ENCODE assay signal across 30 cellular contexts in the genomic region with DNA sequence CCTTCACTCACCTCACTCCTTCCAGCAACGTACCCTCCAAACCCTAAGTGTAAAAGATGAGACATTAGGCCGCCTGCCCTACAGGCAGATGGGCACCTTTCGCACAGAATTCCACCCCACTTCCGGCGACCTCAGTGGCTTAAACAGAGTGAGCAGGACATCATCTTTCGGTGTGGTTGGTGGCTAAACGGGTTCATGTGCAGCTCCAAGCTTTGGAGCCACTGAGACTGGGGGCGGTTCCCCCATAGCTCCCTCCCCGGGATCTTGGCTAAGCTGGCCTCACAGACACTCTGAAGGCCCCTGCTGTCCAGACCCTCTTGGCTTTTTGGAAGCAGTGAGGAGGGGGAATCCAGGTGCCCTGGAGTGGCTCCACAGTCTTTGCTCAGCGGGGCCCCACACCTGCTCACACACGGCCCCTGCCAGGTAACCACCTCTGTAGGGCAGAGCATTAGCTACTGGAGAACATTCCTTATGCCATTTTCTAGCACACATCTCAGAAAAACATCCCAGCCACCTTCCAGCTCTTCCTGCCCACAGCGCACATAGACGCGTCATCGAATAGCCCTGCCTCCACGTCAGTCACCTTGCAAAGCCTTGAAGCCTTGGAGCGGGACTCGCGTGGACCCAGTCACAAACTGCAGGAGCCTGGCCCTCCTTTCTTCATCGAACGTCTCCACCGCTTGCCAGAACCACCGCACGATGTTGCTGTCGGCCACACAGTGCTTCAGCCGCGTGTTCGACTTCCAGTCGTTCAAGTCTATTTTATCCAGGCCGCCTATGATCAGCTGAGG.
DNase-seq lines count a peak whose midpoint lies in the region; ATAC-seq and TF ChIP-seq lines count a peak whose summit lies in the region.
"Had no signal": no experiment of that assay in that cellular context is flagged by ENCODE, and none has a peak within 500 bp of the region (broad histone marks: within the 10 kb centered on the region; RNA-seq: fewer than 3 reads in every experiment).

No MANE protein-coding gene starts in this region.

- DNase-seq in activated naive CD4-positive, alpha-beta T cell treated with anti-CD3 and anti-CD28 coated beads, Interleukin-2, amount 50 U/mL, for 72 hours (ENCODE audit: low spot score in 2 of 2) = peak in 1 of 2 donors; percentile 50
- no peak for DNase-seq in activated naive CD4-positive, alpha-beta T cell treated with anti-CD3 and anti-CD28 coated beads, Interleukin-2, amount 50 U/mL, for 16 hours
- peak in 1 of 2 donors; percentile 56 for DNase-seq in ascending aorta (ENCODE audit: low spot score in 2 of 2)
- DNase-seq in memory B cell (ENCODE audit: low spot score in 2 of 2) = no peak
- DNase-seq in tibial artery = peak in 1 of 2 donors; percentile 62
- DNase-seq in ureter (ENCODE audit: low spot score) = no peak
- DNase-seq: activated B cell treated with CpG ODN at 0.5 μM for 24 hours; activated CD4-positive, alpha-beta T cell treated with anti-CD3 and anti-CD28 coated beads, Interleukin-2, amount 50 U/mL, for 1 hour; activated effector memory CD4-positive, alpha-beta T cell treated with anti-CD3 and anti-CD28 coated beads, Interleukin-2, amount 50 U/mL, for 16 hours; cerebellar nuclear complex; effector CD4-positive, alpha-beta T cell; erythroblast; NCI-H1105 treated with DMSO at 0.1 percent for 48 hours; NCI-H1930; NCI-H2227 treated with DMSO at 0.1 percent for 48 hours; NCI-H526 treated with DMSO at 0.1 percent for 48 hours; right lobe of liver; SIG-M5; stimulated activated CD4-positive, alpha-beta T cell treated with anti-CD3 and anti-CD28 coated beads, Interleukin-12 subunit alpha, Interleukin-12 subunit beta, amount 100 ng/mL, for 4 hours; stimulated activated CD4-positive, alpha-beta T cell treated with anti-CD3 and anti-CD28 coated beads, Interleukin-4, amount 100 ng/mL, for 1 hour had no signal

- H3K36me3 Mint-ChIP-seq in activated naive CD4-positive, alpha-beta T cell treated with anti-CD3 and anti-CD28 coated beads, Interleukin-2, amount 50 U/mL, for 72 hours = peaks cover 1 to 14% of the 10 kb centered on the region in 2 donors
- peaks cover 38% of the 10 kb centered on the region for H3K36me3 Mint-ChIP-seq in memory B cell

- H3K36me3 ChIP-seq in ascending aorta (peaks cover 75 to 92% of the 10 kb centered on the region in 2 donors), tibial artery (peaks cover 69 to 100% (median 89%) of the 10 kb centered on the region in 3 donors)

- no peaks in the 10 kb centered on the region for H3K27me3 ChIP-seq in ascending aorta
- H3K27me3 ChIP-seq in tibial artery = no peaks in the 10 kb centered on the region
- H3K27me3 ChIP-seq: body of pancreas, Peyer's patch, right lobe of liver had no signal

- H3K4me3 ChIP-seq in ascending aorta (no peak overlapping the region), tibial artery (no peak overlapping the region)
- H3K4me3 ChIP-seq: body of pancreas, HAP-1, lung, Peyer's patch, right lobe of liver had no signal

- peaks cover 9 to 33% of the 10 kb centered on the region in 2 donors for H3K4me1 ChIP-seq in ascending aorta
- H3K4me1 ChIP-seq in tibial artery = peaks cover 0 to 77% (median 42%) of the 10 kb centered on the region in 4 donors
- H3K4me1 ChIP-seq: body of pancreas, HAP-1, parathyroid adenoma had no signal

- H3K27ac Mint-ChIP-seq in activated naive CD4-positive, alpha-beta T cell treated with anti-CD3 and anti-CD28 coated beads, Interleukin-2, amount 50 U/mL, for 72 hours = peak overlapping the region; percentile 54 to 60
- peak overlapping the region; percentile 59 for H3K27ac Mint-ChIP-seq in memory B cell
- H3K27ac Mint-ChIP-seq: activated B cell treated with CpG ODN at 0.5 μM for 24 hours had no signal

- H3K4me3 Mint-ChIP-seq in memory B cell = no peak overlapping the region
- H3K4me3 Mint-ChIP-seq: activated B cell treated with CpG ODN at 0.5 μM for 24 hours; B cell; neural crest cell; stimulated activated memory B cell treated with anti-CD40 and anti-IgM and Interleukin-4, amounts not matched to agents 10 μg/mL and 1 μg/mL and 100 μg/mL, for 72 hours had no signal

- H3K9me3 ChIP-seq in ascending aorta (no peaks in the 10 kb centered on the region), tibial artery (no peaks in the 10 kb centered on the region)
- H3K9me3 ChIP-seq: HAP-1, Peyer's patch, right lobe of liver had no signal

- no peaks in the 10 kb centered on the region for H3K27me3 Mint-ChIP-seq in memory B cell
- H3K27me3 Mint-ChIP-seq: activated B cell treated with CpG ODN at 0.5 μM for 24 hours; B cell; stimulated activated memory B cell treated with anti-CD40 and anti-IgM and Interleukin-4, amounts not matched to agents 10 μg/mL and 1 μg/mL and 100 μg/mL, for 72 hours had no signal

- peak overlapping the region; percentile 88 to 91 for H3K27ac ChIP-seq in ascending aorta
- peak overlapping the region; percentile 92 to 93 for H3K27ac ChIP-seq in tibial artery
- H3K27ac ChIP-seq: body of pancreas, parathyroid adenoma, Peyer's patch, right lobe of liver had no signal

- intact Hi-C loops in ascending aorta (cut with DNase I) (loop anchor here (1.0 to 10.0 kb wide), 3 partner anchors 187 to 520 kb away; a partner anchor contains a TSS), tibial artery (cut with DNase I; ENCODE audit: low total_unique reads) (loop anchor here (10.0 kb wide), 1 partner anchor 380 kb away; no protein-coding TSS in a partner anchor)

- H3K9me3 Mint-ChIP-seq in activated naive CD4-positive, alpha-beta T cell treated with anti-CD3 and anti-CD28 coated beads, Interleukin-2, amount 50 U/mL, for 72 hours = no peaks in the 10 kb centered on the region
- H3K9me3 Mint-ChIP-seq in memory B cell = no peaks in the 10 kb centered on the region
- H3K9me3 Mint-ChIP-seq: activated B cell treated with CpG ODN at 0.5 μM for 24 hours; neural crest cell; stimulated activated memory B cell treated with anti-CD40 and anti-IgM and Interleukin-4, amounts not matched to agents 10 μg/mL and 1 μg/mL and 100 μg/mL, for 72 hours had no signal

- H3K4me1 Mint-ChIP-seq in memory B cell = no peaks in the 10 kb centered on the region
- H3K4me1 Mint-ChIP-seq: activated B cell treated with CpG ODN at 0.5 μM for 24 hours, B cell, neural crest cell had no signal

- ATAC-seq in activated naive CD4-positive, alpha-beta T cell treated with anti-CD3 and anti-CD28 coated beads, Interleukin-2, amount 50 U/mL, for 72 hours = no peak
- ATAC-seq in memory B cell (ENCODE audit: low read depth) (no peak), HG03025 (IDR thresholded peaks at IDR 0.05; ENCODE audit: low FRiP score, unreplicated experiment) (no peak), HG02610 (IDR thresholded peaks at IDR 0.05; ENCODE audit: unreplicated experiment) (no peak)
- ATAC-seq: body of pancreas; right lobe of liver; stimulated activated memory B cell treated with anti-CD40 and anti-IgM and Interleukin-4, amounts not matched to agents 10 μg/mL and 1 μg/mL and 100 μg/mL, for 72 hours had no signal

- no peak for TF ChIP-seq CTCF in ascending aorta (IDR thresholded peaks at IDR 0.05)
- no peak for TF ChIP-seq CTCF in tibial artery (IDR thresholded peaks at IDR 0.05)
